ENCODE assay signal across 8 cellular contexts in the genomic region with DNA sequence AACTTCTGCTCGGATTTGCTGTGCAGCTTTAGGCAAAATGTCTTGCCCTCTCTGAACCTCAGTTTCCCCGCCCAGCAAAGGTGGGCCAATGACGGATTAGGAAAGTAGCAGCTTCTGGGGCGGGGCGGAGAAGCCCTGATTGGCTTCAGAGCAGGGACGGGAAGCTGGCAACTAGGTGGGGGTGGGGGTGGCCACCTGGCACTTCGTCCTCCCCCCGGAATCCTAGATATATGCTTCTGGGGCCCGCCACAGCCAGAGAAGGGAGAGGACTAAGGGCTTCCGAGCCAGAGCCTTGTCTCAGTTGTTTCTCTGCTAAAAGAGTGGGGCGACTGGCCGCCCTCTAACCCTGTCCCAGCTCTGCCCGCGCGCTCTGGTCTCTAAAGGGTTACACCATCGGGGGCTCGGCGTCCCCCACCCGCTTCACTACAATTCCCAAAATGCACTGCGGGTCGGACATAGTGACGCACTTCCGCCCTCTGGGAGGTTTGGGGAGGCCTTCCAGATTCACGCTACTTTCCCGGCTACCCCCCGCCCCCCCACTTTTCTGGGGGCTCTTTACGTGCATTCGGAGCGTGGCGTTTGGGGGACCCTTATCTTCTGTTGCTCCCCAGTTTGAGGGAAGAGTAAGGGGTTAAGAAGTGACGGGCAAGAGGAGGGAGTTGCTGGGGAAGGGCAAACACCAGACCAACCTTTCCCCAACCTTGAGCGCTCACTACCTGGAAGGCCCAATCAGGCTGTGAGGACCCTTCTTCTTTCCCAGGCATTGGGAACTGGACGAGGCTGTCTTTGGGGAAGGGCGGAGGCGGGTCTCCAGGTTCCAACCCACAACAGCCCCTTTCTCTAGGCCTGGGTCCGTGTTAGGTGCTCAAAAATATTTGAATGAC. TPM values are rescaled to one million over a fixed set of nuclear protein-coding genes. Genes with fewer than 3 reads are reported as not detected.
A peak's percentile ranks its signal among the peaks of the same experiment; 100 is the strongest.
DNase-seq lines count a peak whose midpoint lies in the region; ATAC-seq and TF ChIP-seq lines count a peak whose summit lies in the region.

No MANE protein-coding gene starts in this region.

- H3K4me1 ChIP-seq in rectal smooth muscle tissue (ENCODE audit: control insufficient read depth, insufficient read depth, low read length) (peaks cover 19% of the 10 kb centered on the region), vagina (peaks cover 36% of the 10 kb centered on the region)

- H3K27me3 ChIP-seq in rectal smooth muscle tissue (ENCODE audit: control insufficient read depth, insufficient read depth, low read length) (no peaks in the 10 kb centered on the region), vagina (no peaks in the 10 kb centered on the region)

- in situ Hi-C loops in GM13977 (cut with MboI; ENCODE audit: low pct_unique_long_range_greater_than_20kb, low sequenced_read_pairs, unreplicated experiment), result no loop called here
- in situ Hi-C loops in astrocyte of the cerebellum (cut with HindIII; ENCODE audit: low sequenced_read_pairs), result no loop called here

- H3K9me3 ChIP-seq in vagina, result no peaks in the 10 kb centered on the region

- peak overlapping the region; percentile 55 for H3K4me3 ChIP-seq in astrocyte of the cerebellum (ENCODE audit: low read depth, low read length)
- peak overlapping the region; percentile 87 for H3K4me3 ChIP-seq in rectal smooth muscle tissue (ENCODE audit: low read length)
- H3K4me3 ChIP-seq in vagina, result peak overlapping the region; percentile 72 to 84

- TF ChIP-seq CTCF in GM13977 (IDR thresholded peaks at IDR 0.05; ENCODE audit: extremely low read depth, insufficient read depth, missing control alignments) (no peak), astrocyte of the cerebellum (IDR thresholded peaks at IDR 0.05; ENCODE audit: low read depth, low read length, missing control alignments) (no peak), vagina (IDR thresholded peaks at IDR 0.05) (no peak)

- H3K9ac ChIP-seq in rectal smooth muscle tissue (ENCODE audit: low read length), result peak overlapping the region; percentile 80

- DNase-seq in GM13977 (ENCODE audit: low spot score), result peak; percentile 95
- peak; percentile 87 for DNase-seq in NCI-H2029 (lab: John Stamatoyannopoulos, UW)
- DNase-seq in T-helper 22 cell (ENCODE audit: low read depth), result peak; percentile 80
- peak; percentile 84 for DNase-seq in astrocyte of the cerebellum (ENCODE audit: low read depth)
- DNase-seq in hepatic stellate cell (ENCODE audit: low spot score), result peak; percentile 97
- peak in 1 of 2 donors; percentile 94 for DNase-seq in vagina (ENCODE audit: extremely low spot score in 2 of 2)

- H3K27ac ChIP-seq in rectal smooth muscle tissue (ENCODE audit: low read depth, low read length) (peak overlapping the region; percentile 89), vagina (peak overlapping the region; percentile 93)

- peaks cover 10% of the 10 kb centered on the region for H3K36me3 ChIP-seq in rectal smooth muscle tissue (ENCODE audit: control insufficient read depth, insufficient read depth, low read length)
- peaks cover 0 to 4% of the 10 kb centered on the region in 2 donors for H3K36me3 ChIP-seq in vagina

- peak; percentile 50 for ATAC-seq in HG02938 (IDR thresholded peaks at IDR 0.05; ENCODE audit: unreplicated experiment)

- TF ChIP-seq POLR2A in vagina (IDR thresholded peaks at IDR 0.05), result peak in 1 of 2 donors; percentile 49

- intact Hi-C loops in vagina (cut with DNase I), result loop anchor here (10.0 kb wide), 1 partner anchor 72 kb away; the partner anchor contains the start of gene RSPH6A

RNA-seq across cellular contexts. Expression of gene IRF2BP1, which starts 0.7 kb away (rescaled TPM):
- 32.2 TPM for total RNA-seq in vagina

RNA-seq across cellular contexts. Expression of gene MYPOP, which starts 15.7 kb away (rescaled TPM):
- 13.8 TPM for total RNA-seq in vagina

RNA-seq across cellular contexts. Expression of gene FOXA3, which starts 22.5 kb away (rescaled TPM):
- total RNA-seq in vagina, result not detected

RNA-seq across cellular contexts. Expression of gene SYMPK, which starts 23.7 kb away (rescaled TPM):
- 43.2 TPM for total RNA-seq in vagina

RNA-seq across cellular contexts. Expression of gene NANOS2, which starts 27.9 kb away (rescaled TPM):
- not detected for total RNA-seq in vagina
